Comparison of ENCODE assay signal across 15 cellular contexts in the genomic region with DNA sequence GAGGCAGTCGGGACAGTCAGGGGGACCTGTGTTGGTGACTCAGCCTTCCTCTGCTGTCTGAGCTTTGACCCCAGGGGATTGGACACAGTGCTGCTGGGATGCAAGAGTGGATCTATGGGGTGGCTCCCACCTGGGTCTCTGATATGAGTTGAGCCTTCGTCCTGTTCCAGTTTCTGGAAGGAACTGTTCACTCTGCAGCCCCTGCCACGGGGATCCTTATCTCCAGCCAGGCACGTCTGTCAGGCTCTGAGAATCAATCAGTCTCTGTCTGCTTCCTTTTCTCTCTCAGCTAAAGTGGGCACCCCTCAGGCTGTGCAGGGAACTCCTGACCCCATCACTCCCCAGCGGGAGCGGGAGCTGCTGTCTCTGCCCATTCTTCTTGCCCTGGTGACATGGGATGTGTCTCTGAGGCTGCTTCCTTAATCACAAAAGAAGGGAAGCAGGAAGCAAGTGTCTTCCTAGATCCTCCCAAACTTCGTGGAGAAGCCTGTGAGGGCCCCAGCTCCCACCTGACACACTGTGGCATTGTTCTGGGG. TPM values are rescaled to one million over a fixed set of nuclear protein-coding genes. Genes with fewer than 3 reads are reported as not detected.
DNase-seq lines count a peak whose midpoint lies in the region; ATAC-seq and TF ChIP-seq lines count a peak whose summit lies in the region.
"Had no signal": no experiment of that assay in that cellular context is flagged by ENCODE, and none has a peak within 500 bp of the region (broad histone marks: within the 10 kb centered on the region; RNA-seq: fewer than 3 reads in every experiment).

No MANE protein-coding gene starts in this region.

- H4K20me1 ChIP-seq in H9 (ENCODE audit: control insufficient read depth, insufficient read depth, insufficient read length): no peaks in the 10 kb centered on the region
- no peaks in the 10 kb centered on the region for H4K20me1 ChIP-seq in smooth muscle cell (ENCODE audit: low read depth)

- no peak overlapping the region for H2BK20ac ChIP-seq in H9 (ENCODE audit: low read depth, low read length, poor library complexity, severe bottlenecking)

- no peaks in the 10 kb centered on the region for H3K23me2 ChIP-seq in H9 (ENCODE audit: insufficient read length, low read depth, low read length, poor library complexity, severe bottlenecking)

- H3K36me3 ChIP-seq in right lobe of liver: no peaks in the 10 kb centered on the region
- H3K36me3 ChIP-seq in smooth muscle cell (ENCODE audit: low read depth): no peaks in the 10 kb centered on the region

- no peak overlapping the region for H2BK5ac ChIP-seq in H9 (ENCODE audit: insufficient read length, low read length)

- H3K4me3 ChIP-seq in right lobe of liver (no peak overlapping the region), smooth muscle cell (no peak overlapping the region)
- H3K4me3 ChIP-seq: mucosa of descending colon had no signal

- peaks cover 24% of the 10 kb centered on the region for H3F3A ChIP-seq in smooth muscle cell (ENCODE audit: low read depth)

- no peak overlapping the region for H3K23ac ChIP-seq in H9 (ENCODE audit: insufficient read length, low read depth, low read length)

- peak overlapping the region; percentile 61; the same call in 1 of the 2 replicates for H3K14ac ChIP-seq in H9 (ENCODE audit: insufficient read depth, low read length)

- H4K5ac ChIP-seq in H9 (ENCODE audit: insufficient read length, low read depth, low read length): no peak overlapping the region

- H3K27ac ChIP-seq in H9 (ENCODE audit: insufficient read length, low read depth, low read length) (no peak overlapping the region), right lobe of liver (no peak overlapping the region), smooth muscle cell (ENCODE audit: low read depth) (peak overlapping the region; percentile 60)

- no peak for TF ChIP-seq CTCF in H9 (conservative IDR thresholded peaks at IDR 0.05)
- no peak for TF ChIP-seq CTCF in right lobe of liver (IDR thresholded peaks at IDR 0.05)
- TF ChIP-seq CTCF in smooth muscle cell (IDR thresholded peaks at IDR 0.05; ENCODE audit: borderline replicate concordance, insufficient read depth, poor library complexity, severe bottlenecking): no peak

- no peak for DNase-seq in H9
- peak; percentile 44 for DNase-seq in dermis blood vessel endothelial cell
- no peak for DNase-seq in right lobe of liver
- DNase-seq in smooth muscle cell (lab: John Stamatoyannopoulos, UW; ENCODE audit: unreplicated experiment): no peak
- no peak for DNase-seq in RPMI8226
- DNase-seq in NCI-H82 (lab: John Stamatoyannopoulos, UW): no peak
- DNase-seq in activated naive CD4-positive, alpha-beta T cell treated with anti-CD3 and anti-CD28 coated beads, Interleukin-2, amount 50 U/mL, for 72 hours (ENCODE audit: low spot score in 2 of 2): no peak
- no peak for DNase-seq in activated T-helper 1 cell treated with anti-CD3 and anti-CD28 coated beads, Interleukin-12 subunit alpha, Interleukin-12 subunit beta, Interleukin-2, Interleukin-4 antibody, amounts not matched to agents 30 ng/mL and 10 ng/mL and 1 ng/mL, durations not matched to agents 14 hours and 24 hours and 36 hours (ENCODE audit: low spot score)
- DNase-seq: activated CD4-positive, alpha-beta T cell treated with anti-CD3 and anti-CD28 coated beads for 1 hour; activated effector memory CD4-positive, alpha-beta T cell treated with Interleukin-2 at 50 U/mL for 16 hours; C1 segment of cervical spinal cord; mucosa of descending colon; NCI-H345; SIG-M5; stimulated activated naive CD4-positive, alpha-beta T cell had no signal

- H2AFZ ChIP-seq in H9 (ENCODE audit: low read length): no peak overlapping the region
- peak overlapping the region; percentile 18 for H2AFZ ChIP-seq in smooth muscle cell (ENCODE audit: low read depth)

- intact Hi-C loops in right lobe of liver (cut with DNase I): no loop called here
- intact Hi-C loops in activated T-helper 1 cell treated with anti-CD3 and anti-CD28 coated beads, Interleukin-12 subunit alpha, Interleukin-12 subunit beta, Interleukin-2, Interleukin-4 antibody, amounts not matched to agents 30 ng/mL and 10 ng/mL and 1 ng/mL, durations not matched to agents 14 hours and 24 hours and 36 hours (cut with micrococcal nuclease): no loop called here

- no peak overlapping the region for H2BK120ac ChIP-seq in H9 (ENCODE audit: low read depth, low read length, poor library complexity, severe bottlenecking)

- no peaks in the 10 kb centered on the region for H3K27me3 ChIP-seq in H9 (ENCODE audit: insufficient read depth, low read length)
- no peaks in the 10 kb centered on the region for H3K27me3 ChIP-seq in right lobe of liver
- no peaks in the 10 kb centered on the region for H3K27me3 ChIP-seq in smooth muscle cell (ENCODE audit: low read depth)

- H3K79me2 ChIP-seq in H9 (ENCODE audit: insufficient read depth, low read length) (no peaks in the 10 kb centered on the region; the same call in 1 of the 2 replicates), smooth muscle cell (ENCODE audit: low read depth) (peaks cover 17% of the 10 kb centered on the region)

- WGBS in H9 (ENCODE audit: extremely low coverage, insufficient read length, low lambda C conversion rate): no CpG with 5 or more reads among the region's 7 CpGs
- 8% methylated on average over 4 of the region's 7 CpGs for WGBS in right lobe of liver (ENCODE audit: insufficient coverage, low coverage, low lambda C conversion rate, missing lambda C conversion rate)
- 23% methylated on average over 7 of the region's 7 CpGs for WGBS in smooth muscle cell (ENCODE audit: low lambda C conversion rate)

- H3K36me3 Mint-ChIP-seq in H9 (ENCODE audit: insufficient read depth in 1 of 3, low read depth in 3 of 3): no peaks in the 10 kb centered on the region
- no peaks in the 10 kb centered on the region for H3K36me3 Mint-ChIP-seq in activated naive CD4-positive, alpha-beta T cell treated with anti-CD3 and anti-CD28 coated beads, Interleukin-2, amount 50 U/mL, for 72 hours
- no peaks in the 10 kb centered on the region for H3K36me3 Mint-ChIP-seq in activated T-helper 1 cell treated with anti-CD3 and anti-CD28 coated beads, Interleukin-12 subunit alpha, Interleukin-12 subunit beta, Interleukin-2, Interleukin-4 antibody, amounts not matched to agents 30 ng/mL and 10 ng/mL and 1 ng/mL, durations not matched to agents 14 hours and 24 hours and 36 hours (ENCODE audit: low read depth)

- H3K79me1 ChIP-seq in H9 (ENCODE audit: insufficient read depth, low read depth, low read length, poor library complexity, severe bottlenecking): no peaks in the 10 kb centered on the region

- no peak for TF ChIP-seq POLR2A in right lobe of liver (IDR thresholded peaks at IDR 0.05)

- no peak overlapping the region for H3T11ph ChIP-seq in H9 (ENCODE audit: low read length)

- H3K4me2 ChIP-seq in H9 (ENCODE audit: insufficient read depth, insufficient read length, low read length) (no peak overlapping the region), smooth muscle cell (peak overlapping the region; percentile 26)

- no peak overlapping the region for H4K8ac ChIP-seq in H9 (replicated peaks; ENCODE audit: insufficient read length, low read depth, low read length)

- peak overlapping the region; percentile 22 for H3K18ac ChIP-seq in H9 (ENCODE audit: insufficient read length, low read depth, low read length)

- no peaks in the 10 kb centered on the region for H3K9me3 Mint-ChIP-seq in H9
- peaks cover 3 to 9% of the 10 kb centered on the region in 2 donors for H3K9me3 Mint-ChIP-seq in activated naive CD4-positive, alpha-beta T cell treated with anti-CD3 and anti-CD28 coated beads, Interleukin-2, amount 50 U/mL, for 72 hours
- peaks cover 7% of the 10 kb centered on the region for H3K9me3 Mint-ChIP-seq in activated T-helper 1 cell treated with anti-CD3 and anti-CD28 coated beads, Interleukin-12 subunit alpha, Interleukin-12 subunit beta, Interleukin-2, Interleukin-4 antibody, amounts not matched to agents 30 ng/mL and 10 ng/mL and 1 ng/mL, durations not matched to agents 14 hours and 24 hours and 36 hours

- H2AK5ac ChIP-seq in H9 (ENCODE audit: insufficient read length, low read length): no peak overlapping the region

- H3K4ac ChIP-seq in H9 (ENCODE audit: low read depth, low read length): no peak overlapping the region

- peaks cover 14% of the 10 kb centered on the region; the same call in 1 of the 2 replicates for H3K4me1 ChIP-seq in H9 (ENCODE audit: insufficient read depth, low read length)
- no peaks in the 10 kb centered on the region for H3K4me1 ChIP-seq in right lobe of liver
- H3K4me1 ChIP-seq in smooth muscle cell (ENCODE audit: low read depth): peaks cover 39% of the 10 kb centered on the region

- H2BK15ac ChIP-seq in H9 (ENCODE audit: low read depth, low read length): no peak overlapping the region; the same call in 1 of the 2 replicates

- no peak overlapping the region for H3K9ac ChIP-seq in H9 (ENCODE audit: extremely low read depth, insufficient read length, low read length)
- H3K9ac ChIP-seq in smooth muscle cell (ENCODE audit: low read depth): no peak overlapping the region

- H3K9me3 ChIP-seq in H9 (ENCODE audit: control insufficient read depth, low read depth, low read length): no peaks in the 10 kb centered on the region
- no peaks in the 10 kb centered on the region for H3K9me3 ChIP-seq in right lobe of liver
- no peaks in the 10 kb centered on the region for H3K9me3 ChIP-seq in smooth muscle cell (replicated peaks; ENCODE audit: low read depth)
- H3K9me3 ChIP-seq: mucosa of descending colon had no signal

- ATAC-seq in right lobe of liver: peak; percentile 31 to 75 (median 58)
- no peak for ATAC-seq in activated naive CD4-positive, alpha-beta T cell treated with anti-CD3 and anti-CD28 coated beads, Interleukin-2, amount 50 U/mL, for 72 hours
- ATAC-seq: mucosa of descending colon had no signal

- peaks cover 40 to 41% of the 10 kb centered on the region in 2 experiments for H3K4me1 Mint-ChIP-seq in H9
- H3K4me1 Mint-ChIP-seq in activated T-helper 1 cell treated with anti-CD3 and anti-CD28 coated beads, Interleukin-12 subunit alpha, Interleukin-12 subunit beta, Interleukin-2, Interleukin-4 antibody, amounts not matched to agents 30 ng/mL and 10 ng/mL and 1 ng/mL, durations not matched to agents 14 hours and 24 hours and 36 hours (ENCODE audit: low read depth): no peaks in the 10 kb centered on the region

- H3K27me3 Mint-ChIP-seq in H9 (ENCODE audit: low read depth): no peaks in the 10 kb centered on the region
- no peaks in the 10 kb centered on the region for H3K27me3 Mint-ChIP-seq in activated T-helper 1 cell treated with anti-CD3 and anti-CD28 coated beads, Interleukin-12 subunit alpha, Interleukin-12 subunit beta, Interleukin-2, Interleukin-4 antibody, amounts not matched to agents 30 ng/mL and 10 ng/mL and 1 ng/mL, durations not matched to agents 14 hours and 24 hours and 36 hours (ENCODE audit: insufficient read depth)

- no peak overlapping the region for H3K56ac ChIP-seq in H9 (ENCODE audit: insufficient read length, low read depth, low read length)

- peak overlapping the region; percentile 52 for H4K91ac ChIP-seq in H9 (ENCODE audit: insufficient read length, low read depth, low read length)

- H3K4me3 Mint-ChIP-seq in H9: no peak overlapping the region
- no peak overlapping the region for H3K4me3 Mint-ChIP-seq in activated T-helper 1 cell treated with anti-CD3 and anti-CD28 coated beads, Interleukin-12 subunit alpha, Interleukin-12 subunit beta, Interleukin-2, Interleukin-4 antibody, amounts not matched to agents 30 ng/mL and 10 ng/mL and 1 ng/mL, durations not matched to agents 14 hours and 24 hours and 36 hours

- no peak overlapping the region for H2BK12ac ChIP-seq in H9 (ENCODE audit: insufficient read length, low read depth, low read length)

- H3K27ac Mint-ChIP-seq in H9: peak overlapping the region; percentile 59 to 78 (median 63); a peak in 5 of 7 replicates
- no peak overlapping the region for H3K27ac Mint-ChIP-seq in activated naive CD4-positive, alpha-beta T cell treated with anti-CD3 and anti-CD28 coated beads, Interleukin-2, amount 50 U/mL, for 72 hours
- no peak overlapping the region for H3K27ac Mint-ChIP-seq in activated T-helper 1 cell treated with anti-CD3 and anti-CD28 coated beads, Interleukin-12 subunit alpha, Interleukin-12 subunit beta, Interleukin-2, Interleukin-4 antibody, amounts not matched to agents 30 ng/mL and 10 ng/mL and 1 ng/mL, durations not matched to agents 14 hours and 24 hours and 36 hours

RNA-seq across cellular contexts. Expression of a gene that starts 51.7 kb away (rescaled TPM):
- total RNA-seq in H9 (2021) (7.9 and 9.2 TPM in 2 replicates), dermis blood vessel endothelial cell (4.3 and 7.9 TPM in 2 replicates), right lobe of liver (1 to 10 TPM in 2 of 6 experiments, under 1 TPM in 3, not detected in 1; 0.13 to 1.7 (median 0.61) TPM), smooth muscle cell (27.7 and 40.0 TPM in 2 replicates)
- 13.8 and 16.2 TPM in 2 replicates for polyA plus RNA-seq in smooth muscle cell
- total RNA-seq in activated naive CD4-positive, alpha-beta T cell treated with anti-CD3 and anti-CD28 coated beads, Interleukin-2, amount 50 U/mL, for 72 hours: not detected
- total RNA-seq in activated T-helper 1 cell treated with anti-CD3 and anti-CD28 coated beads, Interleukin-12 subunit alpha, Interleukin-12 subunit beta, Interleukin-2, Interleukin-4 antibody, amounts not matched to agents 30 ng/mL and 10 ng/mL and 1 ng/mL, durations not matched to agents 14 hours and 24 hours and 36 hours: not detected in 2 replicates

Comparison
In these comparisons a context has a peak if more than half of its experiments do, and no peak if none do; other contexts are left out.
1. H3K27ac Mint-ChIP-seq: peak in H9 (3 of 3); none in activated naive CD4-positive, alpha-beta T cell treated with anti-CD3 and anti-CD28 coated beads, Interleukin-2, amount 50 U/mL, for 72 hours (0 of 2) and activated T-helper 1 cell treated with anti-CD3 and anti-CD28 coated beads, Interleukin-12 subunit alpha, Interleukin-12 subunit beta, Interleukin-2, Interleukin-4 antibody, amounts not matched to agents 30 ng/mL and 10 ng/mL and 1 ng/mL, durations not matched to agents 14 hours and 24 hours and 36 hours (single experiment).
2. ATAC-seq: peak in right lobe of liver (4 of 4); none in activated naive CD4-positive, alpha-beta T cell treated with anti-CD3 and anti-CD28 coated beads, Interleukin-2, amount 50 U/mL, for 72 hours (0 of 2).